Comparison of ENCODE assay signal across 9 cellular contexts in the genomic region with DNA sequence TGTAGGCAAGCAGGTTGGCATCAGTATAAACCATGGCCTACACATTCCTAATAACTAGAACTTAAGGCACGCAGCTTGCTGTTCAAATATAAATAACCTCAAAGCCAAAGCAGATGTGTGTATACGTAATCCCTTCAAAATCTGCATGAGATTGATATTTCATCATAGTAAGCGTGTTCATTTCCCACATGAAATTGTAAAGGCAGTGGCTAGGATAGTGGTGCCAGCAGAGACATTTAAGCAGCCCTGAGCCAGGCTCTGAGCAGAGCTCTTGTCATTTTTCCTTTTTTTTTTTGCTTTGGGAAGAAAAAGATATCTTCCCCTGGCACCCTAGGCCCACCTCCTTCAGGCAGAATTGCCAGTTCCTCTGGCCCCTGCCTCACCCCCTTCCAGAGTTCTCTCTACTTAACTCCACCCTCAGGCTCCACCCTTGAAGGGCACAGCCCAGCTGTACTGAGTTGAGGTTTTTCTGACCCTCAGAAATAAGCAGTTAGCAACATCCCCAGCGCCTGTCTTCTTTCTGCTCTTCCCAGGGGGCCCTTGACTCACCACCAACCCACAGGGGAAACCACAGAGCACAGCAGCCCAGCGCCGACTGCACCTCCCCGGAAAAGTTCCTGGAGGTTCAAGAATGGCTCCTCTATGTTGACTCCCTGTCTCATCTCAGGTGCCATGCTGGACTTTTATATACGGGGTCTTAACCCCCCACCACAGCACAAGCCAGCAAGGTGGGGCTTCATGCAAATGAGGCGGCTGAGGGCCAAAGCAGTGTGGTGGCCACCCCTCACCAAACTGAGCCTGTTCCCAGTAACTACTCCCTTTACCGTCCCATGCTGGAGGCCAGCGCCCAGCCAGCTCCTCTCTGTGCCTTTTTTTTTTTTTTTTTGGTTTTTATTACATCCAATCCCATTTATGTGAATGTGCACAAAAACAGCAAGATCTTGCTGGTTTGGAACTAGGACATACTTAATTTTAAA.
DNase-seq lines count a peak whose midpoint lies in the region; ATAC-seq and TF ChIP-seq lines count a peak whose summit lies in the region.
"Had no signal": no experiment of that assay in that cellular context is flagged by ENCODE, and none has a peak within 500 bp of the region (broad histone marks: within the 10 kb centered on the region; RNA-seq: fewer than 3 reads in every experiment).

No MANE protein-coding gene starts in this region.

- intact Hi-C loops in sciatic nerve (cut with DNase I): no loop called here

- in situ Hi-C loops in brain microvascular endothelial cell (cut with HindIII; ENCODE audit: low pct_ligation_motif_present, low sequenced_read_pairs): no loop called here

- peak overlapping the region; percentile 85 for H3K27ac ChIP-seq in brain microvascular endothelial cell

- no peaks in the 10 kb centered on the region for H3K27me3 ChIP-seq in brain microvascular endothelial cell (replicated peaks)

- no peak overlapping the region for H3K4me3 ChIP-seq in brain microvascular endothelial cell (ENCODE audit: low read depth, low read length)
- H3K4me3 ChIP-seq: K562 had no signal

- H3K36me3 ChIP-seq in brain microvascular endothelial cell (replicated peaks): no peaks in the 10 kb centered on the region

- TF ChIP-seq CTCF in brain microvascular endothelial cell (IDR thresholded peaks at IDR 0.05; ENCODE audit: low read depth, low read length, missing control alignments): no peak

- ATAC-seq in GM18498 (IDR thresholded peaks at IDR 0.05; ENCODE audit: unreplicated experiment): peak; percentile 64
- ATAC-seq in HG02763 (IDR thresholded peaks at IDR 0.05; ENCODE audit: unreplicated experiment): peak; percentile 74
- peak; percentile 60 for ATAC-seq in sciatic nerve
- ATAC-seq in GM21576 (IDR thresholded peaks at IDR 0.05; ENCODE audit: unreplicated experiment): no peak
- ATAC-seq in HG03280 (IDR thresholded peaks at IDR 0.05; ENCODE audit: unreplicated experiment): no peak
- ATAC-seq: K562 had no signal

- DNase-seq in SIG-M5 treated with dmso at 0.1 percent for 504 hours (lab: John Stamatoyannopoulos, UW; ENCODE audit: unreplicated experiment) (peak; percentile 93), brain microvascular endothelial cell (peak; percentile 92), sciatic nerve (ENCODE audit: low spot score) (no peak), RKO (ENCODE audit: low spot score) (no peak)

Comparison
In these comparisons a context has a peak if more than half of its experiments do, and no peak if none do; other contexts are left out.
1. ATAC-seq: peak in GM18498 (single experiment), HG02763 (single experiment) and sciatic nerve (single experiment); none in GM21576 (single experiment) and HG03280 (single experiment).
2. DNase-seq: peak in SIG-M5 treated with dmso at 0.1 percent for 504 hours (single experiment) and brain microvascular endothelial cell (single experiment); none in sciatic nerve (single experiment) and RKO (single experiment).